In genomic region chr2:237596518-237596855, GRCh38 we compare ENCODE assay signal across 18 cellular contexts. TPM values are rescaled to one million over a fixed set of nuclear protein-coding genes. Genes with fewer than 3 reads are reported as not detected.
DNase-seq lines count a peak whose midpoint lies in the region; ATAC-seq and TF ChIP-seq lines count a peak whose summit lies in the region.
"Had no signal": no experiment of that assay in that cellular context is flagged by ENCODE, and none has a peak within 500 bp of the region (broad histone marks: within the 10 kb centered on the region; RNA-seq: fewer than 3 reads in every experiment).

No MANE protein-coding gene starts in this region.

- no peak overlapping the region for H3K4me2 ChIP-seq in mesendoderm (ENCODE audit: low read length)

- no peak overlapping the region for H3K27ac Mint-ChIP-seq in activated T-helper 17 cell treated with anti-CD3 and anti-CD28 coated beads, Interleukin-2, amount 50 U/mL, for 72 hours

- H3K36me3 ChIP-seq in left ventricle myocardium inferior (no peaks in the 10 kb centered on the region), mesendoderm (ENCODE audit: control insufficient read depth, insufficient read depth, low read length) (no peaks in the 10 kb centered on the region), stomach smooth muscle (ENCODE audit: control insufficient read depth in 2 of 2, insufficient read depth in 2 of 2, low read length in 2 of 2) (no peaks in the 10 kb centered on the region)

- H3K23ac ChIP-seq in mesendoderm (ENCODE audit: low read length), result no peak overlapping the region

- intact Hi-C loops in left ventricle myocardium inferior (cut with micrococcal nuclease) (no loop called here), left cardiac atrium (cut with DNase I) (no loop called here)

- DNase-seq in left ventricle myocardium inferior (no peak), left cardiac atrium (no peak), mesendoderm (no peak), AML-193 (lab: John Stamatoyannopoulos, UW) (no peak), NCI-H524 treated with DMSO at 0.1 percent for 48 hours (lab: John Stamatoyannopoulos, UW) (no peak)
- DNase-seq: CD4-positive, CD25-positive, alpha-beta regulatory T cell; DMS79; KG1; NCI-H1092 treated with DMSO at 0.1 percent for 48 hours; NCI-H187; NCI-H446 treated with DMSO at 0.1 percent for 48 hours had no signal

- H3K79me2 ChIP-seq in mesendoderm (ENCODE audit: control insufficient read depth, insufficient read depth, low read length), result no peaks in the 10 kb centered on the region

- peak overlapping the region; percentile 89 for H3K4ac ChIP-seq in mesendoderm (ENCODE audit: low read depth, low read length)

- peaks cover 3% of the 10 kb centered on the region for H3K79me1 ChIP-seq in mesendoderm (ENCODE audit: low read length)

- H4K8ac ChIP-seq in mesendoderm (ENCODE audit: low read depth, low read length), result no peak overlapping the region

- no peak overlapping the region for H2BK15ac ChIP-seq in mesendoderm (replicated peaks; ENCODE audit: low read depth)

- H3K9ac ChIP-seq in mesendoderm (ENCODE audit: low read length), result peak overlapping the region; percentile 38
- H3K9ac ChIP-seq in stomach smooth muscle (ENCODE audit: low read length in 2 of 2), result no peak overlapping the region

- peak overlapping the region; percentile 99 for H2AK5ac ChIP-seq in mesendoderm (ENCODE audit: low read length)

- H3K9me3 ChIP-seq in left ventricle myocardium inferior (replicated peaks), result no peaks in the 10 kb centered on the region
- no peaks in the 10 kb centered on the region for H3K9me3 ChIP-seq in stomach smooth muscle (ENCODE audit: control insufficient read depth in 2 of 2, low read length in 2 of 2)

- H4K5ac ChIP-seq in mesendoderm (ENCODE audit: low read length), result no peak overlapping the region

- ATAC-seq in left cardiac atrium (no peak), GM18517 (IDR thresholded peaks at IDR 0.05; ENCODE audit: unreplicated experiment) (no peak)
- peak; percentile 2 for ATAC-seq in activated T-helper 17 cell treated with anti-CD3 and anti-CD28 coated beads, Interleukin-2, amount 50 U/mL, for 72 hours (replicated peaks)
- ATAC-seq: GM12878 had no signal

- H3K27me3 ChIP-seq in left ventricle myocardium inferior (ENCODE audit: low read depth) (no peaks in the 10 kb centered on the region), mesendoderm (ENCODE audit: insufficient read depth, low read length, poor library complexity) (no peaks in the 10 kb centered on the region), stomach smooth muscle (ENCODE audit: control insufficient read depth in 1 of 2, insufficient read depth in 2 of 2, low read length in 2 of 2) (no peaks in the 10 kb centered on the region)

- H3K4me3 Mint-ChIP-seq in activated T-helper 17 cell treated with anti-CD3 and anti-CD28 coated beads, Interleukin-2, amount 50 U/mL, for 72 hours, result no peak overlapping the region
- H3K4me3 Mint-ChIP-seq: CD4-positive, CD25-positive, alpha-beta regulatory T cell had no signal

- no peaks in the 10 kb centered on the region for H3K9me3 Mint-ChIP-seq in activated T-helper 17 cell treated with anti-CD3 and anti-CD28 coated beads, Interleukin-2, amount 50 U/mL, for 72 hours

- peak overlapping the region; percentile 5 for H2BK120ac ChIP-seq in mesendoderm (ENCODE audit: low read depth, low read length)

- H3K27ac ChIP-seq in left ventricle myocardium inferior (replicated peaks), result peak overlapping the region; percentile 83
- peak overlapping the region; percentile 9 for H3K27ac ChIP-seq in mesendoderm (ENCODE audit: low read depth, low read length)
- H3K27ac ChIP-seq in stomach smooth muscle (ENCODE audit: low read length), result peak overlapping the region; percentile 6

- H3K56ac ChIP-seq in mesendoderm (ENCODE audit: low read length), result peak overlapping the region; percentile 76

- H3K4me1 Mint-ChIP-seq in activated T-helper 17 cell treated with anti-CD3 and anti-CD28 coated beads, Interleukin-2, amount 50 U/mL, for 72 hours, result peaks cover 4% of the 10 kb centered on the region

- no peak for TF ChIP-seq CTCF in left ventricle myocardium inferior (IDR thresholded peaks at IDR 0.05; ENCODE audit: borderline replicate concordance)

- H2BK5ac ChIP-seq in mesendoderm (ENCODE audit: low read length), result peak overlapping the region; percentile 87

- no peaks in the 10 kb centered on the region for H3K27me3 Mint-ChIP-seq in activated T-helper 17 cell treated with anti-CD3 and anti-CD28 coated beads, Interleukin-2, amount 50 U/mL, for 72 hours
- H3K27me3 Mint-ChIP-seq: CD4-positive, CD25-positive, alpha-beta regulatory T cell had no signal

- H3K4me1 ChIP-seq in left ventricle myocardium inferior (peaks cover 47% of the 10 kb centered on the region), mesendoderm (ENCODE audit: control insufficient read depth, low read depth, low read length) (peaks cover 22% of the 10 kb centered on the region), stomach smooth muscle (ENCODE audit: control insufficient read depth, insufficient read depth, low read length) (peaks cover 63% of the 10 kb centered on the region)

- H3K4me3 ChIP-seq in left ventricle myocardium inferior, result no peak overlapping the region
- no peak overlapping the region for H3K4me3 ChIP-seq in mesendoderm (ENCODE audit: low read length)
- H3K4me3 ChIP-seq in stomach smooth muscle (ENCODE audit: low read length in 2 of 2), result no peak overlapping the region
- H3K4me3 ChIP-seq: GM12878 had no signal

- H3K36me3 Mint-ChIP-seq in activated T-helper 17 cell treated with anti-CD3 and anti-CD28 coated beads, Interleukin-2, amount 50 U/mL, for 72 hours (ENCODE audit: low read depth), result no peaks in the 10 kb centered on the region
- H3K36me3 Mint-ChIP-seq: CD4-positive, CD25-positive, alpha-beta regulatory T cell had no signal

- no CpG with 5 or more reads among the region's 6 CpGs for WGBS in mesendoderm (ENCODE audit: extremely low coverage, insufficient coverage, low lambda C conversion rate)

- peak overlapping the region; percentile 83 for H3K18ac ChIP-seq in mesendoderm (ENCODE audit: low read length)

RNA-seq across cellular contexts. Expression of gene RAB17, which starts 6.0 kb away (rescaled TPM):
- total RNA-seq in left ventricle myocardium inferior (4.5 TPM), left cardiac atrium (1 to 10 TPM; 2.3 to 2.4 TPM)
- total RNA-seq in activated T-helper 17 cell treated with anti-CD3 and anti-CD28 coated beads, Interleukin-2, amount 50 U/mL, for 72 hours, result 1 to 10 TPM in 1 of 2 donors, under 1 TPM in 1; 0.43 to 2.5 TPM
- polyA plus RNA-seq in mesendoderm (2013, experiment 1 of 2), result 111 TPM
- 108 TPM for polyA plus RNA-seq in mesendoderm (2013, experiment 2 of 2)
- total RNA-seq: CD4-positive, CD25-positive, alpha-beta regulatory T cell; G401 had no signal
- polyA plus RNA-seq: CD4-positive, CD25-positive, alpha-beta regulatory T cell had no signal

RNA-seq across cellular contexts. Expression of gene PRLH, which starts 30.1 kb away (rescaled TPM):
- total RNA-seq in left ventricle myocardium inferior (not detected), left cardiac atrium (not detected)
- total RNA-seq in activated T-helper 17 cell treated with anti-CD3 and anti-CD28 coated beads, Interleukin-2, amount 50 U/mL, for 72 hours, result not detected
- not detected for polyA plus RNA-seq in mesendoderm (2013, experiment 1 of 2)
- polyA plus RNA-seq in mesendoderm (2013, experiment 2 of 2), result not detected
- total RNA-seq: A172; CD4-positive, CD25-positive, alpha-beta regulatory T cell; G401; GM12878; MCF 10A had no signal
- polyA plus RNA-seq: CD4-positive, CD25-positive, alpha-beta regulatory T cell; GM12878 had no signal

RNA-seq across cellular contexts. Expression of gene LRRFIP1, which starts 30.9 kb away (rescaled TPM):
- 97.1 TPM for total RNA-seq in left ventricle myocardium inferior
- total RNA-seq in left cardiac atrium, result 10 to 100 TPM; 69.3 to 99.6 TPM
- 100 to 1,000 TPM; 271 to 319 TPM for total RNA-seq in activated T-helper 17 cell treated with anti-CD3 and anti-CD28 coated beads, Interleukin-2, amount 50 U/mL, for 72 hours
- 86.5 TPM for polyA plus RNA-seq in mesendoderm (2013, experiment 1 of 2)
- polyA plus RNA-seq in mesendoderm (2013, experiment 2 of 2), result 91.0 TPM

Comparison
In these comparisons a context has a peak if more than half of its experiments do, and no peak if none do; other contexts are left out.
1. H3K27ac ChIP-seq: peak in every context shown above with its lines; median percentile 83 in left ventricle myocardium inferior; 9 in mesendoderm; 6 in stomach smooth muscle.